ENCODE assay signal across 8 cellular contexts in the genomic region with DNA sequence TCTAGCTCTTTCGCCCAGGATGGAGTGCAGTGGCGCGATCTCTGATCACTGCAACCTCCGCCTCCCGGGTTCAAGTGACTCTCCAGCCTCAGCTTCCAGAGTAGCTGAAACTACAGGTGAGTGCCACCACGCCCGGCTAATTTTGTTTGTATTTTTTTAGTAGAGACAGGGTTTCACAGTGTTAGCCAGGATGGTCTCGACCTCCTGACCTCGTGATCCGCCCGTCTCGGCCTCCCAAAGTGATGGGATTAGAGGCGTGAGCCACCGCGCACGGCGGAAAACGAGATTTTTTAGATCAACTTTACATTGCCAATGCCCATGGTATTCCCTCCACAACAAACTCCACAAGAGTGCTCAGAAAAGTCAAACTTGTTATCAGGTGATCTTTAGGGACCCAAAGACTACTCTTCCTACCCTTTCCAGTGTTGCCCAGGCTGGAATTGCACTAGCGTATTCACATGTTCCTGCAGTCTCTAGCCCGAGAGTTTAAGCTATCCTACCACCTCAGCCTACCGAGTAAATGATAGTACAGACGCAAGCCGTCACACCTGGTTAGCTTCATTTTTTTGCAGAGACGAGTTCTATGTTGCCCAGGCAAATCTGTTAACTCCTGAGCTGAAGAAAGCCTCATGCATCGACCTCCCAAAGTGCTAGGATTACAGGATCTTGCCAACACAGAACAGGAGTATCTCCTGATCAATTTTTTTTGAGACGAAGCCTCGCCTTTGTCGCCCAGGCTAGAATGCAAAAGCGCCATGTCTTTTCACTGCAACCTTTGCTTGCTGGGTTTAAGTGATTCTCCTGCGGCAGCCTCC.
DNase-seq lines count a peak whose midpoint lies in the region; ATAC-seq and TF ChIP-seq lines count a peak whose summit lies in the region.

No MANE protein-coding gene starts in this region.

- DNase-seq in NCI-H524 (lab: John Stamatoyannopoulos, UW) (peak; percentile 29 to 52), NCI-H524 treated with DMSO at 0.1 percent for 48 hours (lab: John Stamatoyannopoulos, UW) (no peak), NB4 (ENCODE audit: low read depth) (no peak), breast epithelium (ENCODE audit: low spot score in 2 of 2) (no peak), lung microvascular endothelial cell (ENCODE audit: low read depth in 2 of 2) (peak; percentile 18 to 24)

- no peaks in the 10 kb centered on the region for H3K36me3 ChIP-seq in breast epithelium

- H3K27ac ChIP-seq in breast epithelium, result peak overlapping the region; percentile 93 to 95

- TF ChIP-seq POLR2A in NB4 (IDR thresholded peaks at IDR 0.05; ENCODE audit: extremely low read depth, insufficient read length) (no peak), breast epithelium (IDR thresholded peaks at IDR 0.05) (peak; percentile 9)

- intact Hi-C loops in breast epithelium (cut with DNase I; ENCODE audit: low total_unique reads), result no loop called here

- ATAC-seq in HG03457 (IDR thresholded peaks at IDR 0.05; ENCODE audit: unreplicated experiment) (no peak), GM21515 (IDR thresholded peaks at IDR 0.05; ENCODE audit: unreplicated experiment) (no peak), HG03439 (IDR thresholded peaks at IDR 0.05; ENCODE audit: unreplicated experiment) (no peak)

- no peaks in the 10 kb centered on the region for H3K27me3 ChIP-seq in breast epithelium

- H3K9me3 ChIP-seq in breast epithelium, result no peaks in the 10 kb centered on the region

- TF ChIP-seq CTCF in NB4 (IDR thresholded peaks at IDR 0.05; ENCODE audit: low read depth, low read length) (no peak), breast epithelium (IDR thresholded peaks at IDR 0.05) (no peak)

- H3K4me3 ChIP-seq in NB4 (ENCODE audit: low read depth, low read length) (peak overlapping the region; percentile 68), breast epithelium (peak overlapping the region in 2 of 3 donors; percentile 62 to 83)

- H3K4me1 ChIP-seq in breast epithelium, result no peaks in the 10 kb centered on the region

Comparison
In these comparisons a context has a peak if more than half of its experiments do, and no peak if none do; other contexts are left out.
1. DNase-seq: peak in NCI-H524 (2 of 2) and lung microvascular endothelial cell (2 of 2); none in NCI-H524 treated with DMSO at 0.1 percent for 48 hours (single experiment), NB4 (single experiment) and breast epithelium (0 of 2).